In the genomic region with DNA sequence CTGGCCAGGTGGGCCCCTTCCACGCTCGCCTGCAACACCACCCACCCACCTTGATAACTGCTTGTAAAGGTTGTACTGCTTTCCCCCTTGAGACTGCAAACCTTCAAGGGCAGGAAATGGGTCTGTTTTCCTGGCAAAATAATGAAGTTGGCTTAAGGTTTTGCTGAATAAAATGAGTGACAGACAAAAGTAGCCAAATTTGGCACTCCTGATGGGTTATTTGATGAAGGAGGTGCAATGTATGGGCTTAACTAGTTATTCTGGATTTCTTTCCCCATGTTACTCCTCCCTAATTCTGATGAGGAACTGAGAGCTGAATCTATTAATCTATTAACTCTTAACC, we compare ENCODE assay signal across 9 cellular contexts. TPM values are rescaled to one million over a fixed set of nuclear protein-coding genes. Genes with fewer than 3 reads are reported as not detected.
DNase-seq lines count a peak whose midpoint lies in the region; ATAC-seq and TF ChIP-seq lines count a peak whose summit lies in the region.
"Had no signal": no experiment of that assay in that cellular context is flagged by ENCODE, and none has a peak within 500 bp of the region (broad histone marks: within the 10 kb centered on the region; RNA-seq: fewer than 3 reads in every experiment).

No MANE protein-coding gene starts in this region.

- H3K9me3 Mint-ChIP-seq in activated CD8-positive, alpha-beta T cell treated with anti-CD3 and anti-CD28 coated beads, Interleukin-2, amount 10 ng/mL, durations not matched to agents 7 days and 5 days (ENCODE audit: insufficient read depth): no peaks in the 10 kb centered on the region

- no peak for TF ChIP-seq POLR2A in spleen (IDR thresholded peaks at IDR 0.05)

- CTCF ChIA-PET in activated CD8-positive, alpha-beta T cell treated with anti-CD3 and anti-CD28 coated beads, Interleukin-2, amount 10 ng/mL, durations not matched to agents 7 days and 5 days (lab: Charles Lee): interaction anchor here (1.2 kb wide), 1 partner anchor 23 kb away, joined by 3 read pairs; no protein-coding TSS in a partner anchor

- H3K27ac Mint-ChIP-seq in activated CD8-positive, alpha-beta T cell treated with anti-CD3 and anti-CD28 coated beads, Interleukin-2, amount 10 ng/mL, durations not matched to agents 7 days and 5 days: peak overlapping the region; percentile 63

- TF ChIP-seq CTCF in spleen (IDR thresholded peaks at IDR 0.05 in 8 of 11, conservative IDR thresholded peaks at IDR 0.05 in 3 of 11): peak in 1 of 11 experiments; percentile 5

- H3K4me3 ChIP-seq in iPS DF 6.9 (ENCODE audit: low read length) (peak overlapping the region; percentile 54), spleen (peak overlapping the region; percentile 23 to 68 (median 33))

- no peak for ATAC-seq in activated CD8-positive, alpha-beta T cell treated with anti-CD3 and anti-CD28 coated beads, Interleukin-2, amount 10 ng/mL, durations not matched to agents 7 days and 5 days
- ATAC-seq in activated CD4-positive, CD25-positive, alpha-beta regulatory T cell treated with anti-CD3 and anti-CD28 coated beads, Interleukin-2, amount 50 U/mL, for 24 hours: no peak

- WGBS in iPS DF 6.9 (ENCODE audit: insufficient coverage, insufficient read length): no CpG with 5 or more reads among the region's 2 CpGs
- WGBS in spleen, 5 donors: 7 to 23% (median 11%) methylated on average over 2 of the region's 2 CpGs

- peaks cover 4% of the 10 kb centered on the region for H3K27me3 Mint-ChIP-seq in activated CD8-positive, alpha-beta T cell treated with anti-CD3 and anti-CD28 coated beads, Interleukin-2, amount 10 ng/mL, durations not matched to agents 7 days and 5 days (ENCODE audit: low read depth)

- no peaks in the 10 kb centered on the region for H3K36me3 Mint-ChIP-seq in activated CD8-positive, alpha-beta T cell treated with anti-CD3 and anti-CD28 coated beads, Interleukin-2, amount 10 ng/mL, durations not matched to agents 7 days and 5 days (ENCODE audit: low read depth)

- peak overlapping the region; percentile 62 for H3K4me3 Mint-ChIP-seq in activated CD8-positive, alpha-beta T cell treated with anti-CD3 and anti-CD28 coated beads, Interleukin-2, amount 10 ng/mL, durations not matched to agents 7 days and 5 days

- POLR2A ChIA-PET in activated CD8-positive, alpha-beta T cell treated with anti-CD3 and anti-CD28 coated beads, Interleukin-2, amount 10 ng/mL, durations not matched to agents 7 days and 5 days (lab: Charles Lee): no interaction called here

- H3K4me1 ChIP-seq in iPS DF 6.9 (ENCODE audit: control insufficient read depth, insufficient read depth, low read length) (peaks cover 2% of the 10 kb centered on the region), spleen (peaks cover 3 to 29% (median 24%) of the 10 kb centered on the region in 6 donors)

- H3K9me3 ChIP-seq in iPS DF 6.9 (ENCODE audit: control insufficient read depth, insufficient read depth, low read length) (no peaks in the 10 kb centered on the region), spleen (no peaks in the 10 kb centered on the region)

- no peak overlapping the region for H3K27ac ChIP-seq in iPS DF 6.9 (ENCODE audit: low read length)
- H3K27ac ChIP-seq in spleen: no peak overlapping the region

- H3K36me3 ChIP-seq in iPS DF 6.9 (ENCODE audit: control insufficient read depth, insufficient read depth, low read length) (no peaks in the 10 kb centered on the region), spleen (no peaks in the 10 kb centered on the region)

- intact Hi-C loops in spleen (cut with DNase I; ENCODE audit: low total_unique reads): no loop called here

- H3K27me3 ChIP-seq in iPS DF 6.9 (ENCODE audit: control insufficient read depth, insufficient read depth, low read length): peaks cover 3% of the 10 kb centered on the region; the same call in 1 of the 2 replicates
- peaks cover 0 to 20% (median 6%) of the 10 kb centered on the region in 7 donors for H3K27me3 ChIP-seq in spleen (replicated peaks in 1 of 7)

- H3K4me1 Mint-ChIP-seq in activated CD8-positive, alpha-beta T cell treated with anti-CD3 and anti-CD28 coated beads, Interleukin-2, amount 10 ng/mL, durations not matched to agents 7 days and 5 days (ENCODE audit: low read depth): peaks cover 34% of the 10 kb centered on the region

- DNase-seq in NCI-H2171 treated with DMSO at 0.1 percent for 48 hours (lab: John Stamatoyannopoulos, UW) (peak; percentile 36), NCI-H2171 (lab: John Stamatoyannopoulos, UW) (no peak), iPS DF 6.9 (ENCODE audit: low read depth, low spot score) (no peak), spleen (no peak), mucosa of gallbladder (ENCODE audit: low spot score) (no peak), middle frontal gyrus (ENCODE audit: extremely low spot score, low spot score) (no peak)
- no peak for DNase-seq in activated CD8-positive, alpha-beta T cell treated with anti-CD3 and anti-CD28 coated beads, Interleukin-2, amount 10 ng/mL, durations not matched to agents 7 days and 5 days
- DNase-seq: stimulated activated naive CD4-positive, alpha-beta T cell treated with Interleukin-2 at 50 U/mL for 16 hours had no signal

RNA-seq across cellular contexts. Expression of gene HLCS, which starts 14.6 kb away (rescaled TPM):
- 10 to 100 TPM; 15.5 to 16.8 TPM for total RNA-seq in activated CD8-positive, alpha-beta T cell treated with anti-CD3 and anti-CD28 coated beads, Interleukin-2, amount 10 ng/mL, durations not matched to agents 7 days and 5 days
- total RNA-seq in spleen (10 to 100 TPM; 10.1 to 22.8 (median 18.1) TPM), mucosa of gallbladder (15.5 TPM)
- polyA plus RNA-seq in spleen: 1 to 10 TPM; 1.7 to 2.8 (median 1.8) TPM

RNA-seq across cellular contexts. Expression of gene RIPPLY3, which starts 25.5 kb away (rescaled TPM):
- total RNA-seq in activated CD8-positive, alpha-beta T cell treated with anti-CD3 and anti-CD28 coated beads, Interleukin-2, amount 10 ng/mL, durations not matched to agents 7 days and 5 days: under 1 TPM in 1 of 2 experiments, not detected in 1; 0.10 TPM
- total RNA-seq in spleen: not detected
- polyA plus RNA-seq in spleen: under 1 TPM in 1 of 3 donors, not detected in 2; 0.05 TPM
- total RNA-seq in mucosa of gallbladder: 0.20 TPM
